ENCODE assay signal across 8 cellular contexts in the genomic region with DNA sequence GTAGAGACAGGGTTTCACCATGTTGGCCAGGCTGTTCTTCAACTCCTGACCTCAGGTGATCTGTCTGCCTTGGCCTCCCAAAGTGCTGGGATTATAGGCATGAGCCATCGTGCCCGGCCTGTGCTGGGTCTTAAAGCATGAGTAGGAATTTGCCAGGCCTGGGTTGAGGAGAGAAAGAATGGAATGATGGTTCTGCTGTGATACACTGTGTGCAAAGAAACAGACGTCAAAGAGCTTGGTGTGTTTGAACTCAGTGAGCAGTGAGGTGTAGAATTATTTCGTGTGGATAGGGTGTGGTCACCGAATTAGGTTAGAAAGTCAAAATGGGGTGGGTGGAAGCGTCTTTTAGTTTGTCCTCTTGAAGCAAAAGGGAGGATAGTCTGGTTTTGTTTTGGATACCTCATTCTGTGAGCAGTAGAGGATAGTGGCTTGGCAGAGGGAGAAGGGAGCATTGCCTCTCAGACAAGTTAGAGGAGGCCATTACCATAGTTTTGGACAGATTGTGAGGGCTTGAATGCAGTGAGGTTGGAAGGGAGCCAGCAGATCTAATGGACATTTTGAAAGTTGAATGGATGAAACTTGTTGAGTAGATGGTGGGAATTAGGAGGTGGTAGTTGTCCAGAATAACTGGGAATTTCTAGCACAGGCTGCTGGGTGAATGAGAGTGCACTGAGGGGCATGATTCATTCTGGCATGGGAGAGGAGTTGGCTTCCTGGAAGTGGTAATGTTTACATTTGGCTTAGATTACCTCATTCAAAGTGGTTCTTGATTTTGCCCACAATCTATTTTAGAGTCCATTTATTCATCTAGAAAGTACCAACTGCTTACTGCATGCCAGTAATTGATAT. TPM values are rescaled to one million over a fixed set of nuclear protein-coding genes. Genes with fewer than 3 reads are reported as not detected.
DNase-seq lines count a peak whose midpoint lies in the region; ATAC-seq and TF ChIP-seq lines count a peak whose summit lies in the region.

No MANE protein-coding gene starts in this region.

- peak overlapping the region; percentile 71 for H2BK120ac ChIP-seq in mesenchymal stem cell (ENCODE audit: low read depth, low read length)

- peak overlapping the region; percentile 71 for H2AK5ac ChIP-seq in mesenchymal stem cell (ENCODE audit: low read length, severe bottlenecking)

- no peak for TF ChIP-seq POLR2A in body of pancreas (IDR thresholded peaks at IDR 0.05)

- peak overlapping the region; percentile 76 for H3K27ac ChIP-seq in Panc1 (ENCODE audit: low read length)
- peak overlapping the region in 2 of 4 donors; percentile 34 to 61 for H3K27ac ChIP-seq in body of pancreas
- H3K27ac ChIP-seq in mesenchymal stem cell (ENCODE audit: low read length, poor library complexity, severe bottlenecking): peak overlapping the region; percentile 90

- H2AFZ ChIP-seq in mesenchymal stem cell (ENCODE audit: low read depth, low read length): no peak overlapping the region

- H3K9ac ChIP-seq in mesenchymal stem cell (ENCODE audit: low read length): no peak overlapping the region

- WGBS in body of pancreas, 2 donors: 90 to 94% methylated on average over 6 of the region's 6 CpGs
- 85% methylated on average over 6 of the region's 6 CpGs for WGBS in mesenchymal stem cell

- no TSS peak for BruUV-seq in Panc1 (replicated peaks; lab: Mats Ljungman, UMichigan)

- POLR2A ChIA-PET in Panc1 (lab: Charles Lee): no interaction called here

- H3K36me3 ChIP-seq in Panc1 (ENCODE audit: control insufficient read depth, insufficient read depth, low read length) (no peaks in the 10 kb centered on the region), body of pancreas (replicated peaks in 1 of 2; ENCODE audit: insufficient read depth in 1 of 2, low read depth in 2 of 2) (no peaks in the 10 kb centered on the region), mesenchymal stem cell (ENCODE audit: control insufficient read depth in 1 of 2, insufficient read depth in 2 of 2, low read depth in 1 of 2, low read length in 2 of 2) (no peaks in the 10 kb centered on the region), HAP-1 (replicated peaks) (no peaks in the 10 kb centered on the region)

- no peak overlapping the region for H3K14ac ChIP-seq in mesenchymal stem cell (ENCODE audit: low read length in 2 of 2)

- intact Hi-C loops in Panc1 (cut with micrococcal nuclease; ENCODE audit: unreplicated experiment): no loop called here
- intact Hi-C loops in body of pancreas (cut with DNase I): no loop called here

- H4K8ac ChIP-seq in mesenchymal stem cell (ENCODE audit: low read length): no peak overlapping the region

- no peaks in the 10 kb centered on the region for H3K9me3 ChIP-seq in Panc1 (ENCODE audit: control insufficient read depth, insufficient read depth, low read depth, low read length)
- no peaks in the 10 kb centered on the region for H3K9me3 ChIP-seq in body of pancreas
- no peaks in the 10 kb centered on the region for H3K9me3 ChIP-seq in mesenchymal stem cell (ENCODE audit: control insufficient read depth, low read length)
- H3K9me3 ChIP-seq in HAP-1: no peaks in the 10 kb centered on the region

- no peak overlapping the region for H4K91ac ChIP-seq in mesenchymal stem cell (ENCODE audit: low read length)

- no peak overlapping the region for H3K23ac ChIP-seq in mesenchymal stem cell (ENCODE audit: low read length in 2 of 2)

- H3K4me1 ChIP-seq in Panc1 (ENCODE audit: control insufficient read depth, insufficient read depth, low read length): peaks cover 70% of the 10 kb centered on the region
- H3K4me1 ChIP-seq in body of pancreas: peaks cover 24% of the 10 kb centered on the region
- H3K4me1 ChIP-seq in mesenchymal stem cell (ENCODE audit: control insufficient read depth, insufficient read depth, low read depth, low read length): peaks cover 11% of the 10 kb centered on the region
- H3K4me1 ChIP-seq in HAP-1: peaks cover 53% of the 10 kb centered on the region

- H3K79me1 ChIP-seq in mesenchymal stem cell (replicated peaks; ENCODE audit: low read length, poor library complexity, severe bottlenecking): no peaks in the 10 kb centered on the region

- no peak overlapping the region for H2BK15ac ChIP-seq in mesenchymal stem cell (ENCODE audit: low read depth, poor library complexity, severe bottlenecking)

- in situ Hi-C loops in Panc1 (cut with HindIII; ENCODE audit: low pct_unique_long_range_greater_than_20kb, low sequenced_read_pairs): no loop called here
- in situ Hi-C loops in HAP-1 (cut with MboI; ENCODE audit: low sequenced_read_pairs): no loop called here

- CTCF ChIA-PET in Panc1 (lab: Charles Lee): no interaction called here

- H2BK12ac ChIP-seq in mesenchymal stem cell (ENCODE audit: low read length in 2 of 2): peak overlapping the region; percentile 69 to 73

- peak overlapping the region; percentile 53 for H2BK5ac ChIP-seq in mesenchymal stem cell (ENCODE audit: low read depth, low read length, poor library complexity, severe bottlenecking)

- H3K4me2 ChIP-seq in mesenchymal stem cell (ENCODE audit: low read length, poor library complexity, severe bottlenecking): peak overlapping the region; percentile 11

- no peak for TF ChIP-seq CTCF in Panc1 (IDR thresholded peaks at IDR 0.05)
- TF ChIP-seq CTCF in body of pancreas (IDR thresholded peaks at IDR 0.05): no peak

- DNase-seq in NOMO-1 treated with DMSO at 0.1 percent for 48 hours (lab: John Stamatoyannopoulos, UW; ENCODE audit: unreplicated experiment): peak; percentile 20
- DNase-seq in NOMO-1 treated with dmso at 0.1 percent for 144 hours (lab: John Stamatoyannopoulos, UW; ENCODE audit: unreplicated experiment): no peak
- DNase-seq in Panc1 (ENCODE audit: low read depth, low spot score): no peak
- peak; percentile 27 to 60 (median 52) for DNase-seq in body of pancreas
- peak; percentile 93 for DNase-seq in mesenchymal stem cell
- no peak for DNase-seq in HAP-1 (ENCODE audit: low spot score in 2 of 2)
- DNase-seq in NCI-H128 (lab: John Stamatoyannopoulos, UW; ENCODE audit: unreplicated experiment): no peak

- H3K18ac ChIP-seq in mesenchymal stem cell (ENCODE audit: low read depth in 1 of 2, low read length in 2 of 2): peak overlapping the region; percentile 52 to 82

- H3K4me3 ChIP-seq in Panc1 (ENCODE audit: low read depth in 2 of 2, low read length in 2 of 2): 0 out of 4 replicates have a peak overlapping the region, but pooled peaks of 1 of the 2 experiments have one; percentile 1
- no peak overlapping the region for H3K4me3 ChIP-seq in body of pancreas
- H3K4me3 ChIP-seq in mesenchymal stem cell (ENCODE audit: insufficient read depth in 1 of 2, low read depth in 1 of 2, low read length in 2 of 2): no peak overlapping the region
- H3K4me3 ChIP-seq in HAP-1: no peak overlapping the region

- ATAC-seq in HG02973 (IDR thresholded peaks at IDR 0.05; ENCODE audit: unreplicated experiment): peak; percentile 31
- ATAC-seq in Panc1: peak; percentile 76
- peak; percentile 90 for ATAC-seq in body of pancreas

- no peak overlapping the region for H3K4ac ChIP-seq in mesenchymal stem cell (ENCODE audit: low read depth in 1 of 2, low read length in 2 of 2)

- no peaks in the 10 kb centered on the region for H3K27me3 ChIP-seq in Panc1 (ENCODE audit: control insufficient read depth, insufficient read depth, low read length)
- no peaks in the 10 kb centered on the region for H3K27me3 ChIP-seq in body of pancreas
- no peaks in the 10 kb centered on the region for H3K27me3 ChIP-seq in mesenchymal stem cell (ENCODE audit: control insufficient read depth in 1 of 2, insufficient read depth in 1 of 2, low read length in 2 of 2)
- H3K27me3 ChIP-seq in HAP-1 (ENCODE audit: low read depth): no peaks in the 10 kb centered on the region

RNA-seq across cellular contexts. Expression of a gene that starts 27.2 kb away (rescaled TPM):
- total RNA-seq in Panc1 (2021; ENCODE audit: unreplicated experiment) (94.2 TPM), body of pancreas (100 to 1,000 TPM; 102 to 160 TPM)
- polyA plus RNA-seq in Panc1 (2012; ENCODE audit: insufficient read length): 45.1 TPM
- 16.4 TPM for polyA plus RNA-seq in mesenchymal stem cell (2013, experiment 1 of 2)
- polyA plus RNA-seq in mesenchymal stem cell (2013, experiment 2 of 2): 15.2 TPM

Comparison
In these comparisons a context has a peak if more than half of its experiments do, and no peak if none do; other contexts are left out.
1. DNase-seq: peak in NOMO-1 treated with DMSO at 0.1 percent for 48 hours (single experiment), body of pancreas (4 of 4) and mesenchymal stem cell (single experiment); none in NOMO-1 treated with dmso at 0.1 percent for 144 hours (single experiment), Panc1 (single experiment), HAP-1 (0 of 2) and NCI-H128 (single experiment).
2. ATAC-seq: peak in every context shown above with its lines; median percentile 90 in body of pancreas; 76 in Panc1; 31 in HG02973.